27 cellular contexts compared by ENCODE assay signal in the genomic region with DNA sequence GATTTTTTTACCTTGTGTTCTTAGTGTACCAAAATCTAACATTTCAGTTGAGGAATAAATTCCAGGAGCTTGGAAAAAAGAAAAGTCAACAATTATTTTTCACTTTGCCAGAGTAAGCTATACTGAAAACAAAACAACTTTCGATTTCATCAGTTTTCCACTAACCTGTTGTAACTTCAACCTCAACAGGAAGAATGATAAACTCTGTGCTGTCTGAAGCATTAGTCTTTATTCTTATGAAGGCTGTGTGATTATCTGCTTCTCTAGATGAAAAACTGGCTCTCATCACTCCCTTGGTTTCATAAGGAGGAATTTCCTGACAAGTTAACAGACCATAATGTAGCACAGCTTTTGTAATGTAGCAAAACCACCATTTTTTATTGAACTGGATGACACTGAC.
A peak's percentile ranks its signal among the peaks of the same experiment; 100 is the strongest.
DNase-seq lines count a peak whose midpoint lies in the region; ATAC-seq and TF ChIP-seq lines count a peak whose summit lies in the region.
"Had no signal": no experiment of that assay in that cellular context is flagged by ENCODE, and none has a peak within 500 bp of the region (broad histone marks: within the 10 kb centered on the region; RNA-seq: fewer than 3 reads in every experiment).

No MANE protein-coding gene starts in this region.

- H3K27ac ChIP-seq in parathyroid adenoma: no peak overlapping the region
- H3K27ac ChIP-seq: left ventricle myocardium inferior, pancreas, sigmoid colon, SK-N-MC, uterus had no signal

- H3K9me3 ChIP-seq in parathyroid adenoma (ENCODE audit: control insufficient read depth, low read length): no peaks in the 10 kb centered on the region
- H3K9me3 ChIP-seq: left ventricle myocardium inferior, pancreas, sigmoid colon, uterus had no signal

- H3K9me3 Mint-ChIP-seq in activated T-cell treated with anti-CD3 and anti-CD28 coated beads, Interleukin-2, amount 50 U/mL, for 72 hours: no peaks in the 10 kb centered on the region
- H3K9me3 Mint-ChIP-seq: activated CD4-positive, alpha-beta memory T cell treated with anti-CD3 and anti-CD28 coated beads for 36 hours; activated T-cell treated with anti-CD3 and anti-CD28 coated beads, Interleukin-2, amount 50 U/mL, for 4 hours; H9; IgD-negative memory B cell; natural killer cell had no signal

- no peak overlapping the region for H3K4me3 Mint-ChIP-seq in activated T-cell treated with anti-CD3 and anti-CD28 coated beads, Interleukin-2, amount 50 U/mL, for 72 hours
- H3K4me3 Mint-ChIP-seq: activated CD4-positive, alpha-beta memory T cell treated with anti-CD3 and anti-CD28 coated beads for 36 hours; activated T-cell treated with anti-CD3 and anti-CD28 coated beads, Interleukin-2, amount 50 U/mL, for 4 hours; H9; IgD-negative memory B cell; natural killer cell had no signal

- H3K4me1 Mint-ChIP-seq in activated T-cell treated with anti-CD3 and anti-CD28 coated beads, Interleukin-2, amount 50 U/mL, for 72 hours (ENCODE audit: low read depth): peaks cover 9% of the 10 kb centered on the region

- H3K36me3 ChIP-seq in parathyroid adenoma (ENCODE audit: control insufficient read depth, insufficient read depth, low read length): no peaks in the 10 kb centered on the region
- H3K36me3 ChIP-seq: pancreas, uterus had no signal

- ATAC-seq in activated T-cell treated with anti-CD3 and anti-CD28 coated beads, Interleukin-2, amount 50 U/mL, for 72 hours (replicated peaks in 1 of 2): peak; percentile 35 to 49
- ATAC-seq in SK-N-SH treated with all-trans-retinoic acid at 6 μM for 48 hours: peak; percentile 40; the same call in 1 of the 3 replicates
- no peak for ATAC-seq in GM21786 (IDR thresholded peaks at IDR 0.05; ENCODE audit: unreplicated experiment)
- ATAC-seq: activated T-cell treated with anti-CD3 and anti-CD28 coated beads, Interleukin-2, amount 50 U/mL, for 4 hours; pancreas had no signal

- peaks cover 11% of the 10 kb centered on the region for H3K4me1 ChIP-seq in parathyroid adenoma
- H3K4me1 ChIP-seq: pancreas, uterus had no signal

- peaks cover 0 to 5% of the 10 kb centered on the region in 2 donors for H3K36me3 Mint-ChIP-seq in activated T-cell treated with anti-CD3 and anti-CD28 coated beads, Interleukin-2, amount 50 U/mL, for 72 hours (ENCODE audit: insufficient read depth in 2 of 2)
- H3K36me3 Mint-ChIP-seq: natural killer cell had no signal

- peak overlapping the region; percentile 14 for H3K4me3 ChIP-seq in parathyroid adenoma (ENCODE audit: low read depth, low read length)
- H3K4me3 ChIP-seq: left ventricle myocardium inferior, pancreas, sigmoid colon, SK-N-MC, uterus had no signal

- DNase-seq in activated T-cell treated with anti-CD3 and anti-CD28 coated beads, Interleukin-2, amount 50 U/mL, for 72 hours: no peak
- DNase-seq in activated T-cell treated with anti-CD3 and anti-CD28 coated beads, Interleukin-2, amount 50 U/mL, for 1 hour: no peak
- peak; percentile 14 for DNase-seq in dermis blood vessel endothelial cell
- no peak for DNase-seq in nucleus accumbens (lab: John Stamatoyannopoulos, UW)
- no peak for DNase-seq in D341Med (ENCODE audit: low spot score)
- DNase-seq: activated CD4-positive, alpha-beta memory T cell treated with anti-CD3 and anti-CD28 coated beads for 36 hours; activated naive CD4-positive, alpha-beta T cell treated with anti-CD3 and anti-CD28 coated beads, Interleukin-2, amount 50 U/mL, for 16 hours; activated T-cell treated with anti-CD3 and anti-CD28 coated beads, Interleukin-2, amount 50 U/mL, for 4 hours; C1 segment of cervical spinal cord; cerebellar nuclear complex; effector memory CD4-positive, alpha-beta T cell; H9; head of caudate nucleus; left ventricle myocardium inferior; midbrain; MM.1S; natural killer cell; NCI-H1436 treated with DMSO at 0.1 percent for 48 hours; NCI-H524; pancreas; sigmoid colon; uterus had no signal

- H3K27me3 ChIP-seq in parathyroid adenoma (ENCODE audit: control insufficient read depth, insufficient read depth, low read length): no peaks in the 10 kb centered on the region
- H3K27me3 ChIP-seq: pancreas, sigmoid colon, uterus had no signal

- no peaks in the 10 kb centered on the region for H3K27me3 Mint-ChIP-seq in activated T-cell treated with anti-CD3 and anti-CD28 coated beads, Interleukin-2, amount 50 U/mL, for 72 hours (ENCODE audit: low read depth)
- H3K27me3 Mint-ChIP-seq: activated CD4-positive, alpha-beta memory T cell treated with anti-CD3 and anti-CD28 coated beads for 36 hours; IgD-negative memory B cell had no signal

- TF ChIP-seq CTCF in parathyroid adenoma (IDR thresholded peaks at IDR 0.05): no peak

- H3K79me2 ChIP-seq in parathyroid adenoma: peaks cover 5% of the 10 kb centered on the region

- H3K9ac ChIP-seq in parathyroid adenoma: no peak overlapping the region

- peak overlapping the region; percentile 48 for H3K4me2 ChIP-seq in parathyroid adenoma (ENCODE audit: low read length)

- no peak overlapping the region for H2AFZ ChIP-seq in parathyroid adenoma

- no peak overlapping the region for H3K27ac Mint-ChIP-seq in activated T-cell treated with anti-CD3 and anti-CD28 coated beads, Interleukin-2, amount 50 U/mL, for 72 hours
- H3K27ac Mint-ChIP-seq: activated CD4-positive, alpha-beta memory T cell treated with anti-CD3 and anti-CD28 coated beads for 36 hours had no signal

TF ChIP-seq in SK-N-SH treated with all-trans-retinoic acid at 6 μM for 48 hours, 23 proteins besides CTCF, POLR2A, EP300 and RAD21:
- TF ChIP-seq CSDC2 (CRISPR knock-in tag; IDR thresholded peaks at IDR 0.05) (no peak), GLIS3 (CRISPR knock-in tag; IDR thresholded peaks at IDR 0.05) (no peak), ESRRG (CRISPR knock-in tag; IDR thresholded peaks at IDR 0.05) (no peak), PPARA (CRISPR knock-in tag; IDR thresholded peaks at IDR 0.05; ENCODE audit: borderline replicate concordance) (no peak)
